In the genomic region with DNA sequence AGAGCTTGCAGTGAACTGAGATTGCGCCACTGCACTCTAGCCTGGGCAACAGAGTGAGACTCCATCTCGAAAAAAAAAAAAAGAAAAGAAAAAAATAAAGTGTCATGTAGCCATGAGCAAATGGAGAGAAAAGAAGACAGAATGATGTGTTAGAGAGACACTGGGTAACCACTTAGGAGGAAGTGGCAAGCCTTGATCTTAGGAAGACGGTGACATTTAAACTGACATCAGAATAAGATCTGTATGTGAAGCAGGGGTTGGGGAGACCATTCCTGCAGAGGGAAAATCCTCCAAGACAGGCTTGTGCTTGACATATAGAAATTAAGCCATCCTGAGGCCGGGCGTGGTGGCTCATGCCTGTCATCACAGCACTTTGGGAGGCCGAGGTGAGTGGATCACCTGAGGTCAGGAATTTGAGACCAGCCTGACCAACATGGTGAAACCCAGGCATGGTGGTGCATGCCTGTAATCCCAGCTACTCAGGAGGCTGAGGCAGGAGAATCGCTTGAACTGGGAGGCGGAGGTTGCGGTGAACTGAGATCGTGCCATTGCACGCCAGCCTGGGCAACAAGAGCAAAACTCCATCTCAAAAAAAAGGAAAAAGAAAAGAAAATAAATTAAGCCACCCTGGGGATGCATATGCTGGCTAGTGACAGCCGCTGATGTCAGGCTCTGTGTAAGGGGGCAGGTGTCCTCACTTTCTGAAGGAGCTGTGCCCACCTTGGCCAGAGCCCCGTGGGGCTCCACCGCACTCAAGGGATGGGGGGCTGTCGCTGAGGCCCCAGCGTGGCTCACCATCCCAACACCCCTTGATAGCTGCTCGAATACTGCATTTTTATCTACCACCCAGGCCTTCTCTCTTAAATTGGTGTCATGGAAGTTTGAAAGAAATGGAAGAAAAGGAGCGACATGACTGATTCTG, we compare ENCODE assay signal across 20 cellular contexts. TPM values are rescaled to one million over a fixed set of nuclear protein-coding genes. Genes with fewer than 3 reads are reported as not detected.
A peak's percentile ranks its signal among the peaks of the same experiment; 100 is the strongest.
DNase-seq lines count a peak whose midpoint lies in the region; ATAC-seq and TF ChIP-seq lines count a peak whose summit lies in the region.
"Had no signal": no experiment of that assay in that cellular context is flagged by ENCODE, and none has a peak within 500 bp of the region (broad histone marks: within the 10 kb centered on the region; RNA-seq: fewer than 3 reads in every experiment).

No MANE protein-coding gene starts in this region.

- H2BK20ac ChIP-seq in IMR-90 (ENCODE audit: low read depth, low read length): no peak overlapping the region

- H2BK15ac ChIP-seq in IMR-90 (ENCODE audit: low read depth, low read length): no peak overlapping the region; the same call in 2 of the 3 replicates

- no peaks in the 10 kb centered on the region for H3K36me3 ChIP-seq in IMR-90 (ENCODE audit: control insufficient read depth, insufficient read depth, low read length)
- H3K36me3 ChIP-seq: brain microvascular endothelial cell had no signal

- H2AK9ac ChIP-seq in IMR-90 (replicated peaks; ENCODE audit: low read depth, low read length, poor library complexity): no peak overlapping the region

- CTCF ChIA-PET in activated CD4-positive, alpha-beta T cell treated with anti-CD3 and anti-CD28 coated beads for 36 hours (lab: Charles Lee): interaction anchor here (0.6 to 2.4 kb wide), 4 partner anchors 13 to 660 kb away, joined by 3 to 5 read pairs (median 3); no protein-coding TSS in a partner anchor
- CTCF ChIA-PET in IMR-90 (lab: Yijun Ruan, JAX): interaction anchor here (0.6 kb wide), 1 partner anchor 14 kb away, joined by 3 read pairs; a partner anchor contains a TSS

- 91% methylated on average over 4 of the region's 18 CpGs; no CpG with 5 or more reads in 1 of the 2 experiments for WGBS in IMR-90 (ENCODE audit: extremely low coverage in 2 of 2, insufficient read length in 1 of 2), 2 experiments

- H4K20me1 ChIP-seq in IMR-90 (ENCODE audit: insufficient read depth, low read length): no peaks in the 10 kb centered on the region

- H3K56ac ChIP-seq in IMR-90 (ENCODE audit: extremely low read depth, insufficient read depth, low read length): no peak overlapping the region

- no peak overlapping the region for H3K4me2 ChIP-seq in IMR-90 (ENCODE audit: low read depth, low read length)

- H4K5ac ChIP-seq in IMR-90 (ENCODE audit: low read depth, low read length): no peak overlapping the region

- H2BK120ac ChIP-seq in IMR-90 (ENCODE audit: low read depth, low read length): peak overlapping the region; percentile 67; the same call in 1 of the 2 replicates

- no peak overlapping the region for H3K23ac ChIP-seq in IMR-90 (ENCODE audit: low read depth, low read length)

- no peak overlapping the region for H2AK5ac ChIP-seq in IMR-90 (ENCODE audit: low read depth, low read length)

- H3K27me3 ChIP-seq in IMR-90 (ENCODE audit: control insufficient read depth, insufficient read depth, low read length): no peaks in the 10 kb centered on the region
- H3K27me3 ChIP-seq: brain microvascular endothelial cell had no signal

- no peak overlapping the region for H2AFZ ChIP-seq in IMR-90 (replicated peaks; ENCODE audit: low read length, poor library complexity)

- no peak overlapping the region for H4K8ac ChIP-seq in IMR-90 (ENCODE audit: low read depth in 2 of 2, low read length in 2 of 2)

- peak; percentile 76 for ATAC-seq in activated CD4-positive, alpha-beta T cell treated with anti-CD3 and anti-CD28 coated beads for 36 hours
- no peak for ATAC-seq in IMR-90 (ENCODE audit: low read depth)
- no peak for ATAC-seq in HG02571 (IDR thresholded peaks at IDR 0.05; ENCODE audit: unreplicated experiment)
- ATAC-seq: WTC11 had no signal

- H3K27ac Mint-ChIP-seq in activated CD4-positive, alpha-beta T cell treated with anti-CD3 and anti-CD28 coated beads for 36 hours: no peak overlapping the region
- H3K27ac Mint-ChIP-seq in activated T-helper 1 cell treated with anti-CD3 and anti-CD28 coated beads, Interleukin-12 subunit alpha, Interleukin-12 subunit beta, Interleukin-2, Interleukin-4 antibody, amounts not matched to agents 30 ng/mL and 10 ng/mL and 1 ng/mL, durations not matched to agents 14 hours and 24 hours and 36 hours: peak overlapping the region; percentile 8
- peak overlapping the region; percentile 99 for H3K27ac Mint-ChIP-seq in nephron progenitor cell
- H3K27ac Mint-ChIP-seq: activated naive CD8-positive, alpha-beta T cell; WTC11 had no signal

- peaks cover 2% of the 10 kb centered on the region; the same call in 1 of the 2 replicates for H3K4me1 ChIP-seq in IMR-90 (ENCODE audit: control insufficient read depth, insufficient read depth, low read length)

- in situ Hi-C loops in IMR-90 (cut with MboI; ENCODE audit: low sequenced_read_pairs): no loop called here

- peaks cover 3% of the 10 kb centered on the region; the same call in 1 of the 2 replicates for H3K9me1 ChIP-seq in IMR-90 (ENCODE audit: insufficient read depth, low read length)

- H3K27ac ChIP-seq in IMR-90 (ENCODE audit: insufficient read depth, low read length): no peak overlapping the region

- POLR2A ChIA-PET in activated CD4-positive, alpha-beta T cell treated with anti-CD3 and anti-CD28 coated beads for 36 hours (lab: Charles Lee): interaction anchor here (0.5 kb wide), 1 partner anchor 178 kb away, joined by 3 read pairs; no protein-coding TSS in a partner anchor
- POLR2A ChIA-PET in IMR-90 (lab: Charles Lee; ENCODE audit: unreplicated experiment): no interaction called here

- intact Hi-C loops in activated CD4-positive, alpha-beta T cell treated with anti-CD3 and anti-CD28 coated beads for 36 hours (cut with DNase I, micrococcal nuclease): no loop called here
- intact Hi-C loops in IMR-90 (cut with micrococcal nuclease): no loop called here
- intact Hi-C loops in activated T-helper 1 cell treated with anti-CD3 and anti-CD28 coated beads, Interleukin-12 subunit alpha, Interleukin-12 subunit beta, Interleukin-2, Interleukin-4 antibody, amounts not matched to agents 30 ng/mL and 10 ng/mL and 1 ng/mL, durations not matched to agents 14 hours and 24 hours and 36 hours (cut with micrococcal nuclease): no loop called here

- H3K4me3 ChIP-seq in IMR-90 (ENCODE audit: insufficient read depth, low read depth, low read length): no peak overlapping the region

- BruUV-seq in IMR-90 (replicated peaks; lab: Mats Ljungman, UMichigan): no TSS peak

- H3K9ac ChIP-seq in IMR-90 (ENCODE audit: low read depth, low read length): no peak overlapping the region

- TF ChIP-seq CTCF in IMR-90 (conservative IDR thresholded peaks at IDR 0.05; ENCODE audit: low read depth, low read length) (no peak), nephron progenitor cell (IDR thresholded peaks at IDR 0.05) (no peak)

- H4K91ac ChIP-seq in IMR-90 (ENCODE audit: insufficient read depth, low read depth, low read length): no peak overlapping the region

- H3K18ac ChIP-seq in IMR-90 (ENCODE audit: low read depth, low read length): no peak overlapping the region

- no peaks in the 10 kb centered on the region for H3K9me3 Mint-ChIP-seq in activated CD4-positive, alpha-beta T cell treated with anti-CD3 and anti-CD28 coated beads for 36 hours (ENCODE audit: low read depth)
- H3K9me3 Mint-ChIP-seq in activated T-helper 1 cell treated with anti-CD3 and anti-CD28 coated beads, Interleukin-12 subunit alpha, Interleukin-12 subunit beta, Interleukin-2, Interleukin-4 antibody, amounts not matched to agents 30 ng/mL and 10 ng/mL and 1 ng/mL, durations not matched to agents 14 hours and 24 hours and 36 hours: no peaks in the 10 kb centered on the region
- no peaks in the 10 kb centered on the region for H3K9me3 Mint-ChIP-seq in nephron progenitor cell
- H3K9me3 Mint-ChIP-seq: type B pancreatic cell had no signal

- no peak overlapping the region for H3K14ac ChIP-seq in IMR-90 (replicated peaks; ENCODE audit: low read depth, low read length)

- dilution Hi-C loops in IMR-90 (cut with HindIII; ENCODE audit: low sequenced_read_pairs, unreplicated experiment): no loop called here

- H3K4me3 Mint-ChIP-seq in activated CD4-positive, alpha-beta T cell treated with anti-CD3 and anti-CD28 coated beads for 36 hours: no peak overlapping the region
- no peak overlapping the region for H3K4me3 Mint-ChIP-seq in activated T-helper 1 cell treated with anti-CD3 and anti-CD28 coated beads, Interleukin-12 subunit alpha, Interleukin-12 subunit beta, Interleukin-2, Interleukin-4 antibody, amounts not matched to agents 30 ng/mL and 10 ng/mL and 1 ng/mL, durations not matched to agents 14 hours and 24 hours and 36 hours
- no peak overlapping the region for H3K4me3 Mint-ChIP-seq in nephron progenitor cell
- H3K4me3 Mint-ChIP-seq: activated naive CD8-positive, alpha-beta T cell; type B pancreatic cell; WTC11 had no signal

- no peaks in the 10 kb centered on the region for H3K9me3 ChIP-seq in IMR-90 (ENCODE audit: control insufficient read depth, insufficient read depth, low read length)

- no peak for TF ChIP-seq RAD21 in IMR-90 (IDR thresholded peaks at IDR 0.05; ENCODE audit: low read length)

- H3K4me1 Mint-ChIP-seq in activated CD4-positive, alpha-beta T cell treated with anti-CD3 and anti-CD28 coated beads for 36 hours: peaks cover 14% of the 10 kb centered on the region
- H3K4me1 Mint-ChIP-seq in activated T-helper 1 cell treated with anti-CD3 and anti-CD28 coated beads, Interleukin-12 subunit alpha, Interleukin-12 subunit beta, Interleukin-2, Interleukin-4 antibody, amounts not matched to agents 30 ng/mL and 10 ng/mL and 1 ng/mL, durations not matched to agents 14 hours and 24 hours and 36 hours (ENCODE audit: low read depth): peaks cover 5% of the 10 kb centered on the region
- peaks cover 36% of the 10 kb centered on the region for H3K4me1 Mint-ChIP-seq in nephron progenitor cell
- H3K4me1 Mint-ChIP-seq: WTC11 had no signal

- H3K79me1 ChIP-seq in IMR-90 (ENCODE audit: low read depth in 1 of 2, low read length in 2 of 2): no peaks in the 10 kb centered on the region

- no peak for DNase-seq in activated CD4-positive, alpha-beta T cell treated with anti-CD3 and anti-CD28 coated beads for 36 hours
- no peak for DNase-seq in activated CD4-positive, alpha-beta T cell treated with anti-CD3 and anti-CD28 coated beads for 4 hours
- DNase-seq in IMR-90 (no peak), nephron progenitor cell (no peak), iPS-NIHi7 (ENCODE audit: extremely low spot score) (no peak), germinal center (ENCODE audit: low spot score) (no peak)
- no peak for DNase-seq in activated T-helper 1 cell treated with anti-CD3 and anti-CD28 coated beads, Interleukin-12 subunit alpha, Interleukin-12 subunit beta, Interleukin-2, Interleukin-4 antibody, amounts not matched to agents 30 ng/mL and 10 ng/mL and 1 ng/mL, durations not matched to agents 14 hours and 24 hours and 36 hours (ENCODE audit: low spot score)
- DNase-seq: brain microvascular endothelial cell; C1 segment of cervical spinal cord; DMS153; foreskin melanocyte; mesendoderm; NCI-H1694 treated with DMSO at 0.1 percent for 48 hours; NCI-H345; stimulated activated naive CD4-positive, alpha-beta T cell treated with Interleukin-2 at 50 U/mL for 16 hours had no signal

- H3K4ac ChIP-seq in IMR-90 (ENCODE audit: low read depth, low read length): no peak overlapping the region

- no peaks in the 10 kb centered on the region for H3K36me3 Mint-ChIP-seq in activated CD4-positive, alpha-beta T cell treated with anti-CD3 and anti-CD28 coated beads for 36 hours (ENCODE audit: low read depth)
- H3K36me3 Mint-ChIP-seq in activated T-helper 1 cell treated with anti-CD3 and anti-CD28 coated beads, Interleukin-12 subunit alpha, Interleukin-12 subunit beta, Interleukin-2, Interleukin-4 antibody, amounts not matched to agents 30 ng/mL and 10 ng/mL and 1 ng/mL, durations not matched to agents 14 hours and 24 hours and 36 hours (ENCODE audit: low read depth): no peaks in the 10 kb centered on the region
- no peaks in the 10 kb centered on the region for H3K36me3 Mint-ChIP-seq in nephron progenitor cell (ENCODE audit: low read depth)
- H3K36me3 Mint-ChIP-seq: activated naive CD8-positive, alpha-beta T cell; type B pancreatic cell; WTC11 had no signal

- TF ChIP-seq POLR2A in IMR-90 (IDR thresholded peaks at IDR 0.05; ENCODE audit: low read depth, low read length): no peak

- no peak overlapping the region for H2BK5ac ChIP-seq in IMR-90 (ENCODE audit: low read depth, low read length, poor library complexity, severe bottlenecking)

- H3K27me3 Mint-ChIP-seq in activated CD4-positive, alpha-beta T cell treated with anti-CD3 and anti-CD28 coated beads for 36 hours: no peaks in the 10 kb centered on the region
- H3K27me3 Mint-ChIP-seq in activated T-helper 1 cell treated with anti-CD3 and anti-CD28 coated beads, Interleukin-12 subunit alpha, Interleukin-12 subunit beta, Interleukin-2, Interleukin-4 antibody, amounts not matched to agents 30 ng/mL and 10 ng/mL and 1 ng/mL, durations not matched to agents 14 hours and 24 hours and 36 hours (ENCODE audit: insufficient read depth): peaks cover 3% of the 10 kb centered on the region
- peaks cover 3% of the 10 kb centered on the region for H3K27me3 Mint-ChIP-seq in nephron progenitor cell (ENCODE audit: low read depth, poor library complexity)
- H3K27me3 Mint-ChIP-seq: activated naive CD8-positive, alpha-beta T cell; type B pancreatic cell had no signal

RNA-seq across cellular contexts. Expression of a gene that starts 13.1 kb away (rescaled TPM):
- 100 to 1,000 TPM; 158 to 187 TPM for total RNA-seq in activated CD4-positive, alpha-beta T cell treated with anti-CD3 and anti-CD28 coated beads for 36 hours
- total RNA-seq in IMR-90 (2012; rRNA removed): 102 and 106 TPM in 2 replicates
- polyA plus RNA-seq in IMR-90 (2012; rRNA removed): 76.1 and 100 TPM in 2 replicates
- polyA plus RNA-seq in IMR-90 (2012; cell fraction: cytosol; rRNA removed): 10.7 and 23.7 TPM in 2 replicates
- polyA plus RNA-seq in IMR-90 (2012; cell fraction: nucleus; rRNA removed; ENCODE audit: low replicate concordance): 7.0 and 46.0 TPM in 2 replicates
- 157 and 166 TPM in 2 replicates for total RNA-seq in activated T-helper 1 cell treated with anti-CD3 and anti-CD28 coated beads, Interleukin-12 subunit alpha, Interleukin-12 subunit beta, Interleukin-2, Interleukin-4 antibody, amounts not matched to agents 30 ng/mL and 10 ng/mL and 1 ng/mL, durations not matched to agents 14 hours and 24 hours and 36 hours

RNA-seq across cellular contexts. Expression of a gene that starts 25.5 kb away (rescaled TPM):
- total RNA-seq in activated CD4-positive, alpha-beta T cell treated with anti-CD3 and anti-CD28 coated beads for 36 hours: 10 to 100 TPM; 45.9 to 82.4 TPM
- total RNA-seq in IMR-90 (2012; rRNA removed): 9.0 and 9.2 TPM in 2 replicates
- 13.8 and 15.2 TPM in 2 replicates for polyA plus RNA-seq in IMR-90 (2012; rRNA removed)
- polyA plus RNA-seq in IMR-90 (2012; cell fraction: cytosol; rRNA removed): 9.0 and 9.2 TPM in 2 replicates
- 4.3 and 11.3 TPM in 2 replicates for polyA plus RNA-seq in IMR-90 (2012; cell fraction: nucleus; rRNA removed; ENCODE audit: low replicate concordance)
- 59.4 and 67.0 TPM in 2 replicates for total RNA-seq in activated T-helper 1 cell treated with anti-CD3 and anti-CD28 coated beads, Interleukin-12 subunit alpha, Interleukin-12 subunit beta, Interleukin-2, Interleukin-4 antibody, amounts not matched to agents 30 ng/mL and 10 ng/mL and 1 ng/mL, durations not matched to agents 14 hours and 24 hours and 36 hours

RNA-seq across cellular contexts. Expression of a gene that starts 59.7 kb away (rescaled TPM):
- 1 to 10 TPM; 1.2 to 1.3 TPM for total RNA-seq in activated CD4-positive, alpha-beta T cell treated with anti-CD3 and anti-CD28 coated beads for 36 hours
- total RNA-seq in IMR-90 (2012; rRNA removed): not detected in 2 replicates
- polyA plus RNA-seq in IMR-90 (2012; rRNA removed): 0.10 and 0.20 TPM in 2 replicates
- polyA plus RNA-seq in IMR-90 (2012; cell fraction: cytosol; rRNA removed): not detected in 2 replicates
- polyA plus RNA-seq in IMR-90 (2012; cell fraction: nucleus; rRNA removed; ENCODE audit: low replicate concordance): 0.08 and 0.73 TPM in 2 replicates
- total RNA-seq in activated T-helper 1 cell treated with anti-CD3 and anti-CD28 coated beads, Interleukin-12 subunit alpha, Interleukin-12 subunit beta, Interleukin-2, Interleukin-4 antibody, amounts not matched to agents 30 ng/mL and 10 ng/mL and 1 ng/mL, durations not matched to agents 14 hours and 24 hours and 36 hours: 1.2 and 1.3 TPM in 2 replicates
- total RNA-seq: renal cortical epithelial cell had no signal
